ENCODE assay signal across 23 cellular contexts in the genomic region with DNA sequence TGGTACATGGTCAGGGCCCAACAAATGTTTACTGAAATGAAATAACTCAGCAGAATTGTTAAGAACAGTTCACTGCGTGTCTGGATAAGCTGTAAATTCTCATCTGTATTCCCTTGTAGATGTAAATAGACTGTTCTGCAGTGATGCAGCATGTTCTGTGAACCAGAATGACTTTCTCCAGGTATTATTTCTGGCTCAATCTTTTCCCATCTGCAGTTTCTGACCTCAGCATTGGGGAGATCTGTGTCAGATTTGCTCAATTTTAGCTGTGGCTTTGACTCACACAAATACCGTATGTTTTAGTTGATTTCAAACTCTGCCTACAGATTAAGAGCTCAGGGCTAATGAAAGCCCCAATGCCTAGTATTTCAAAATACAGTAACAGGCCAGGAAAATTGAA.
"Had no signal": no experiment of that assay in that cellular context is flagged by ENCODE, and none has a peak within 500 bp of the region (broad histone marks: within the 10 kb centered on the region; RNA-seq: fewer than 3 reads in every experiment).

No MANE protein-coding gene starts in this region.

- H3K27me3 ChIP-seq: left lung, tibial nerve had no signal

- H3K4me1 Mint-ChIP-seq: activated CD4-positive, alpha-beta T cell treated with anti-CD3 and anti-CD28 coated beads, Interleukin-2, amount 10 ng/mL, durations not matched to agents 7 days and 5 days; activated T-helper 17 cell treated with anti-CD3 and anti-CD28 coated beads, Interleukin-2, amount 50 U/mL, for 72 hours; naive thymus-derived CD4-positive, alpha-beta T cell had no signal

- H3K4me1 ChIP-seq: left lung had no signal

- H3K27ac Mint-ChIP-seq: activated CD4-positive, alpha-beta T cell treated with anti-CD3 and anti-CD28 coated beads, Interleukin-2, amount 10 ng/mL, durations not matched to agents 7 days and 5 days; activated naive CD8-positive, alpha-beta T cell; activated T-cell treated with anti-CD3 and anti-CD28 coated beads, Interleukin-2, amount 50 U/mL, for 24 hours; activated T-helper 17 cell treated with anti-CD3 and anti-CD28 coated beads, Interleukin-2, amount 50 U/mL, for 72 hours; naive thymus-derived CD4-positive, alpha-beta T cell had no signal

- H3K4me3 Mint-ChIP-seq: activated CD4-positive, alpha-beta T cell treated with anti-CD3 and anti-CD28 coated beads, Interleukin-2, amount 10 ng/mL, durations not matched to agents 7 days and 5 days; activated naive CD8-positive, alpha-beta T cell; activated T-cell treated with anti-CD3 and anti-CD28 coated beads, Interleukin-2, amount 50 U/mL, for 24 hours; activated T-helper 17 cell treated with anti-CD3 and anti-CD28 coated beads, Interleukin-2, amount 50 U/mL, for 72 hours; naive thymus-derived CD4-positive, alpha-beta T cell; neural crest cell had no signal

- H3K27me3 Mint-ChIP-seq: activated naive CD8-positive, alpha-beta T cell; progenitor cell of endocrine pancreas had no signal

- H3K9me3 Mint-ChIP-seq: activated T-cell treated with anti-CD3 and anti-CD28 coated beads, Interleukin-2, amount 50 U/mL, for 24 hours had no signal

- H3K36me3 Mint-ChIP-seq: activated naive CD8-positive, alpha-beta T cell had no signal

- H3K4me3 ChIP-seq: left lung, lung, tibial nerve had no signal

- DNase-seq: activated CD4-positive, alpha-beta T cell treated with anti-CD3 and anti-CD28 coated beads, Interleukin-2, amount 10 ng/mL, durations not matched to agents 7 days and 5 days; activated CD4-positive, CD25-positive, alpha-beta regulatory T cell treated with anti-CD3 and anti-CD28 coated beads, Interleukin-2, amount 50 U/mL, for 72 hours; activated CD8-positive, alpha-beta memory T cell treated with anti-CD3 and anti-CD28 coated beads, Interleukin-2, amount 50 U/mL, for 4 hours; activated naive CD4-positive, alpha-beta T cell; activated T-cell treated with anti-CD3 and anti-CD28 coated beads, Interleukin-2, amount 50 U/mL, for 24 hours; amniotic stem cell; foreskin melanocyte; kidney glomerular epithelial cell; left lung; naive thymus-derived CD4-positive, alpha-beta T cell; retina; stimulated activated CD4-positive, alpha-beta T cell treated with anti-CD3 and anti-CD28 coated beads, Interleukin-4, amount 100 ng/mL, for 24 hours; stimulated activated naive CD4-positive, alpha-beta T cell treated with Interleukin-2 at 50 U/mL for 16 hours; substantia nigra; T-helper 1 cell; WERI-Rb-1 had no signal

- H3K27ac ChIP-seq: epithelial cell of prostate, left lung, WERI-Rb-1 had no signal
